19 cellular contexts compared by ENCODE assay signal in the genomic region with DNA sequence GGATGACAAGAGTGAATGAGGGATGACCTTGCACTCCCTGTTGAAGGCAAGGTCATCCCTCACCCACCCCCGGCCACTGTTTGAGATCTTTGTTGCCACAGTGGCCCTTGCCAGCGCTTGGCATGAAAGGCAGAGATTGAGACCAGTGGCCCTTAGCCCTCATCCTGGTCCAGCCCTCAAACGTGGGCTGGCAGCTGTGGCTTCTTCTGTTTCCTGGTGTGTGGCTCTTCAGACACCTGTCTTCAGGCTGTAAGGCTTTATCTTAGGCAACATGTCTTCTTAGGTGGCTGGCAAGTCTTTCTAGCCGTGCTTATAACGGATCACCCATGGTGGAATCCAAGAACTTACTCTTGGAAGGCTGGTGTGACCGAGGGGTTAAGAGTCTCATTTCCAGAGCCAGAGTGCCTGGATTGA. TPM values are rescaled to one million over a fixed set of nuclear protein-coding genes. Genes with fewer than 3 reads are reported as not detected.
DNase-seq lines count a peak whose midpoint lies in the region; ATAC-seq, FAIRE-seq and TF ChIP-seq lines count a peak whose summit lies in the region.
"Had no signal": no experiment of that assay in that cellular context is flagged by ENCODE, and none has a peak within 500 bp of the region (broad histone marks: within the 10 kb centered on the region; RNA-seq: fewer than 3 reads in every experiment).

No MANE protein-coding gene starts in this region.

- no peak for TF ChIP-seq POLR2A in K562 (conservative IDR thresholded peaks at IDR 0.05)

- no peaks in the 10 kb centered on the region for H3K79me2 ChIP-seq in K562 (ENCODE audit: control insufficient read depth, insufficient read depth, low read length)

- FAIRE-seq in K562 (lab: Jason Lieb, UNC) = no peak
- FAIRE-seq: GM12891, GM18507, H54 had no signal

- H3K9me3 ChIP-seq in K562 (replicated peaks; ENCODE audit: control insufficient read depth, insufficient read depth, low read depth, low read length) (no peaks in the 10 kb centered on the region), skeletal muscle tissue (ENCODE audit: control insufficient read depth in 3 of 3, low read length in 3 of 3) (no peaks in the 10 kb centered on the region), HAP-1 (no peaks in the 10 kb centered on the region)

- TF ChIP-seq EP300 in K562 (IDR thresholded peaks at IDR 0.05; ENCODE audit: low read length) = no peak

- peaks cover 13% of the 10 kb centered on the region for H3K27me3 Mint-ChIP-seq in osteocyte (ENCODE audit: unreplicated experiment)
- peaks cover 7% of the 10 kb centered on the region for H3K27me3 Mint-ChIP-seq in progenitor cell of endocrine pancreas

- 0% methylated on average over 6 of the region's 6 CpGs for WGBS in K562 (ENCODE audit: insufficient coverage, low coverage, missing lambda C conversion rate)

- no peaks in the 10 kb centered on the region for H3K36me3 ChIP-seq in K562 (ENCODE audit: control insufficient read depth, insufficient read depth, low read length)
- no peaks in the 10 kb centered on the region for H3K36me3 ChIP-seq in skeletal muscle tissue (ENCODE audit: control insufficient read depth in 3 of 3, insufficient read depth in 3 of 3, low read length in 3 of 3)
- no peaks in the 10 kb centered on the region for H3K36me3 ChIP-seq in HAP-1 (replicated peaks)

- H3K9me3 Mint-ChIP-seq in osteocyte (ENCODE audit: unreplicated experiment) = no peaks in the 10 kb centered on the region
- H3K9me3 Mint-ChIP-seq in progenitor cell of endocrine pancreas (ENCODE audit: low read depth) = no peaks in the 10 kb centered on the region

- CTCF ChIA-PET in K562 (lab: Yijun Ruan, JAX; ENCODE audit: low intra/inter-chr PET ratio) (no interaction called here), RWPE1 (lab: Yijun Ruan, JAX) (no interaction called here)

- no peak overlapping the region for H3K27ac Mint-ChIP-seq in osteocyte (ENCODE audit: unreplicated experiment)
- no peak overlapping the region for H3K27ac Mint-ChIP-seq in progenitor cell of endocrine pancreas
- H3K27ac Mint-ChIP-seq: CD4-positive, alpha-beta memory T cell had no signal

- no peak overlapping the region for H2AFZ ChIP-seq in K562 (ENCODE audit: low read depth, low read length)

- intact Hi-C loops in K562 (cut with micrococcal nuclease) = no loop called here

- no peaks in the 10 kb centered on the region for H3K9me1 ChIP-seq in K562 (ENCODE audit: control insufficient read depth, insufficient read depth, low read length)

- POLR2A ChIA-PET in K562 (lab: Yijun Ruan, JAX) = no interaction called here
- POLR2A ChIA-PET in RWPE1 (lab: Yijun Ruan, JAX; ENCODE audit: low non-redundant PET) = no interaction called here

- H3K36me3 Mint-ChIP-seq in osteocyte (ENCODE audit: unreplicated experiment) = no peaks in the 10 kb centered on the region
- no peaks in the 10 kb centered on the region for H3K36me3 Mint-ChIP-seq in progenitor cell of endocrine pancreas (ENCODE audit: insufficient read depth)
- H3K36me3 Mint-ChIP-seq: CD4-positive, alpha-beta memory T cell had no signal

- H3K4me1 Mint-ChIP-seq in osteocyte (ENCODE audit: unreplicated experiment) = no peaks in the 10 kb centered on the region
- H3K4me1 Mint-ChIP-seq in progenitor cell of endocrine pancreas (ENCODE audit: low read depth) = no peaks in the 10 kb centered on the region
- H3K4me1 Mint-ChIP-seq: CD4-positive, alpha-beta memory T cell had no signal

- no TSS peak for BruUV-seq in K562 (replicated peaks; lab: Mats Ljungman, UMichigan)

- H3K9ac ChIP-seq in K562 (ENCODE audit: insufficient read depth in 1 of 2, low read depth in 2 of 2, low read length in 2 of 2) (no peak overlapping the region), skeletal muscle tissue (ENCODE audit: low read depth in 1 of 3, low read length in 3 of 3) (no peak overlapping the region)

- TF ChIP-seq RAD21 in K562 (CRISPR knock-in tag; conservative IDR thresholded peaks at IDR 0.05 in 1 of 2, IDR thresholded peaks at IDR 0.05 in 1 of 2) = no peak

- DNase-seq in K562 (ENCODE audit: extremely low read depth in 1 of 4, low spot score in 3 of 4) = no peak
- peak; percentile 22 for DNase-seq in islet precursor cell
- peak; percentile 54 for DNase-seq in osteocyte (ENCODE audit: extremely low spot score, unreplicated experiment)
- no peak for DNase-seq in HAP-1 (ENCODE audit: low spot score in 2 of 2)
- no peak for DNase-seq in RWPE1 (ENCODE audit: low spot score)
- DNase-seq in progenitor cell of endocrine pancreas (ENCODE audit: low spot score, unreplicated experiment) = no peak
- DNase-seq: C1 segment of cervical spinal cord; Calu3; CD4-positive, alpha-beta memory T cell; COR-L47; DMS53; DMS79 treated with DMSO at 0.1 percent for 48 hours; GF-D8; GOT3; HCEC 1CT had no signal

- TF ChIP-seq CTCF in K562 (IDR thresholded peaks at IDR 0.05 in 2 of 3, conservative IDR thresholded peaks at IDR 0.05 in 1 of 3; ENCODE audit: insufficient read depth in 2 of 3, low read depth in 1 of 3, low read length in 3 of 3) = no peak
- TF ChIP-seq CTCF in osteocyte (IDR thresholded peaks at IDR 0.05) = no peak
- no peak for TF ChIP-seq CTCF in RWPE1 (conservative IDR thresholded peaks at IDR 0.05; ENCODE audit: low read depth)
- TF ChIP-seq CTCF in progenitor cell of endocrine pancreas (IDR thresholded peaks at IDR 0.05; ENCODE audit: unreplicated experiment) = no peak

- H3K27ac ChIP-seq in K562 (ENCODE audit: extremely low read depth, low read depth, low read length) (no peak overlapping the region), skeletal muscle tissue (ENCODE audit: low read depth, low read length) (peak overlapping the region; percentile 76), RWPE1 (no peak overlapping the region)

- H3K4me1 ChIP-seq in K562 (replicated peaks in 1 of 2; ENCODE audit: control insufficient read depth in 2 of 2, insufficient read depth in 2 of 2, low read length in 2 of 2) (no peaks in the 10 kb centered on the region), skeletal muscle tissue (ENCODE audit: control insufficient read depth in 3 of 3, insufficient read depth in 3 of 3, low read length in 3 of 3) (peaks cover 0 to 13% (median 0%) of the 10 kb centered on the region in 3 donors), HAP-1 (no peaks in the 10 kb centered on the region)

- H4K20me1 ChIP-seq in K562 (replicated peaks; ENCODE audit: control insufficient read depth, insufficient read depth, low read length) = no peaks in the 10 kb centered on the region

- in situ Hi-C loops in K562 (cut with MboI) = no loop called here
- in situ Hi-C loops in HAP-1 (cut with MboI; ENCODE audit: low sequenced_read_pairs) = no loop called here

- H3K4me3 Mint-ChIP-seq in osteocyte (ENCODE audit: unreplicated experiment) (no peak overlapping the region), progenitor cell of endocrine pancreas (ENCODE audit: low read depth) (no peak overlapping the region)
- H3K4me3 Mint-ChIP-seq: CD4-positive, alpha-beta memory T cell had no signal

- no peak overlapping the region for H3K4me2 ChIP-seq in K562 (ENCODE audit: insufficient read depth, low read length)

- H3K4me3 ChIP-seq in K562 (no peak overlapping the region), skeletal muscle tissue (ENCODE audit: low read length in 3 of 3) (peak overlapping the region in 1 of 3 donors; percentile 3), HAP-1 (no peak overlapping the region)

- no peak for ATAC-seq in K562

- peaks cover 0 to 5% of the 10 kb centered on the region in 2 experiments; a peak in 3 of 5 replicates for H3K27me3 ChIP-seq in K562 (ENCODE audit: control insufficient read depth in 2 of 2, insufficient read depth in 2 of 2, low read length in 2 of 2)
- H3K27me3 ChIP-seq in skeletal muscle tissue (ENCODE audit: control insufficient read depth in 3 of 3, insufficient read depth in 3 of 3, low read length in 3 of 3) = peaks cover 0 to under 1% (median 0%) of the 10 kb centered on the region in 3 donors
- H3K27me3 ChIP-seq in HAP-1 (ENCODE audit: low read depth) = no peaks in the 10 kb centered on the region

TF ChIP-seq in K562, 482 proteins besides CTCF, POLR2A, EP300 and RAD21:
- no peak for TF ChIP-seq FOXJ2 (tag; IDR thresholded peaks at IDR 0.05)
- no peak for TF ChIP-seq MAFF (IDR thresholded peaks at IDR 0.05; ENCODE audit: low read length)
- peak; percentile 3 for TF ChIP-seq RBM25 (IDR thresholded peaks at IDR 0.05; ENCODE audit: low read depth, low read length, severe bottlenecking)
- no peak for TF ChIP-seq RFX5 (IDR thresholded peaks at IDR 0.05; ENCODE audit: low read depth, low read length)
- TF ChIP-seq RCOR1 (IDR thresholded peaks at IDR 0.05; ENCODE audit: borderline replicate concordance in 1 of 2, low read depth in 2 of 2, low read length in 2 of 2) = no peak
- no peak for TF ChIP-seq BCOR (IDR thresholded peaks at IDR 0.05)

RNA-seq across cellular contexts. Expression of a gene that starts 15.5 kb away (rescaled TPM):
- total RNA-seq in K562 (2011; cell fraction: chromatin; rRNA removed; ENCODE audit: low replicate concordance) = 0.40 and 0.65 TPM in 2 replicates
- total RNA-seq in K562 (2011; cell fraction: nucleolus; rRNA removed) = 0.26 and 0.33 TPM in 2 replicates
- 0.59 and 1.7 TPM in 2 replicates for total RNA-seq in K562 (2011; cell fraction: nucleoplasm; rRNA removed)
- total RNA-seq in K562 (2014; rRNA removed) = 0.12 and 0.18 TPM in 2 replicates
- 0.10 and 0.11 TPM in 2 replicates for total RNA-seq in K562 (2014; rRNA removed; fragmentation: Illumina TruSeq; extraction: Trizol)
- 0.08 and 0.11 TPM in 2 replicates for total RNA-seq in K562 (2015; rRNA removed; fragmentation: Illumina TruSeq; extraction: Trizol)
- 0.11 and 0.18 TPM in 2 replicates for total RNA-seq in K562 (2021)
- polyA plus RNA-seq in K562 (2011; rRNA removed) = 0.20 and 0.67 TPM in 2 replicates
- 0.09 and 0.21 TPM in 2 replicates for polyA plus RNA-seq in K562 (2011; cell fraction: cytosol; rRNA removed)
- 0.73 and 0.92 TPM in 2 replicates for polyA plus RNA-seq in K562 (2011; cell fraction: nucleus; rRNA removed)
- 0.17 and 0.19 TPM in 2 replicates for polyA plus RNA-seq in K562 (2012)
- 0.10 and 0.13 TPM in 2 replicates for polyA plus RNA-seq in K562 (2014; fragmentation: Illumina TruSeq; extraction: Trizol)
- polyA plus RNA-seq in K562 (2014; fragmentation: Nextera tagmentation; extraction: Ambion mirVana) = under 1 TPM; 0.11 to 0.17 TPM
- 0.21 and 0.34 TPM in 2 replicates for polyA plus RNA-seq in K562 (2014; rRNA removed)
- 0.18 TPM in 2 replicates for polyA minus RNA-seq in K562 (2011; rRNA and poly(A)+ RNA removed)
- 0.19 TPM in 1 of 2 replicates, not detected in the other for polyA minus RNA-seq in K562 (2011; cell fraction: cytosol; rRNA and poly(A)+ RNA removed)
- polyA minus RNA-seq in K562 (2011; cell fraction: nucleus; rRNA and poly(A)+ RNA removed) = 0.56 and 0.67 TPM in 2 replicates
- total RNA-seq in osteocyte = 0.16 TPM in 1 of 2 replicates, not detected in the other
- 24.0 TPM for total RNA-seq in skeletal muscle tissue
- 12.0 and 14.2 TPM in 2 replicates for total RNA-seq in progenitor cell of endocrine pancreas
- polyA plus RNA-seq: CD4-positive, alpha-beta memory T cell had no signal

Comparison
In these comparisons a context has a peak if more than half of its experiments do, and no peak if none do; other contexts are left out.
1. DNase-seq: peak in islet precursor cell (single experiment) and osteocyte (single experiment); none in K562 (0 of 4), HAP-1 (0 of 2), RWPE1 (single experiment) and progenitor cell of endocrine pancreas (single experiment).